1 cellular context compared by ENCODE assay signal in the genomic region with DNA sequence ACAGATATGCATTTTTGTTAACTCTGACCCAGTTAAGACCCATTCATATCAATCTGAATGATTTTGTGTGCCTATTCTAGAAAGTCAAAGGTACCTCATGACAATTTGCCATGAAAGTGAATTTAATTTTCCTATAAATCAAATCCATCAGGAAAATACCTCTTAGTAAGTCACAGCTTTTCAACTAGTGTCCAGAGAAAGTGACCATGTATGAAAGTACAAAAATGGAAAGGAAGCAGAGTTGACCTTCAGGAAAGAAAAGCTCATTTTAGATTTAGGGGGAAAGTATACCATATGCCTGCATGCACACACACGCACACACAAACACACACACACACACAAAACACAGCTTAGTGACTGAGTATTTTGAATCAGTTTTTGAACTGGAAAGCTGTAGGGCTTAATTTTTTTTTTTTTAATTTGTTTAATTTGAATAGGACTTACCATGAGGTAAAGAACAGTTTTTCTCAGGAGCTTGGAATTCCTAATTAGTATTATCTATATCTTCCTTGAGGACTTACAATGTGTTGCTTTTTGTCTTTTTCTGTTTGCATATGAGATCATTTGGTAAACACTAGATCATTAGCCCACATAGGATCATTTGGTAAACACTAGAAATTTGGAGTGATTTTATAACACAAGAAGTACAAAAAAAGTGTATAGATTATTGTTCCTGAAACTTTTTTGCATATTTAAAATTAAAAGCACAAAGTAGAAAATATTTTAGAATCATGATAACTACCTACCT.
TF ChIP-seq lines count a peak whose summit lies in the region.

No MANE protein-coding gene starts in this region.

TF ChIP-seq in GM23338, 12 proteins besides CTCF, POLR2A, EP300 and RAD21 (continued from another document):
- TF ChIP-seq ZNF462 (CRISPR knock-in tag; IDR thresholded peaks at IDR 0.05): no peak
- no peak for TF ChIP-seq STAT1 (IDR thresholded peaks at IDR 0.05; ENCODE audit: unreplicated experiment)
- TF ChIP-seq ZNF331 (CRISPR knock-in tag; IDR thresholded peaks at IDR 0.05; ENCODE audit: low read depth): no peak
- TF ChIP-seq JUNB (IDR thresholded peaks at IDR 0.05; ENCODE audit: unreplicated experiment): no peak
- TF ChIP-seq, protein P1, sequence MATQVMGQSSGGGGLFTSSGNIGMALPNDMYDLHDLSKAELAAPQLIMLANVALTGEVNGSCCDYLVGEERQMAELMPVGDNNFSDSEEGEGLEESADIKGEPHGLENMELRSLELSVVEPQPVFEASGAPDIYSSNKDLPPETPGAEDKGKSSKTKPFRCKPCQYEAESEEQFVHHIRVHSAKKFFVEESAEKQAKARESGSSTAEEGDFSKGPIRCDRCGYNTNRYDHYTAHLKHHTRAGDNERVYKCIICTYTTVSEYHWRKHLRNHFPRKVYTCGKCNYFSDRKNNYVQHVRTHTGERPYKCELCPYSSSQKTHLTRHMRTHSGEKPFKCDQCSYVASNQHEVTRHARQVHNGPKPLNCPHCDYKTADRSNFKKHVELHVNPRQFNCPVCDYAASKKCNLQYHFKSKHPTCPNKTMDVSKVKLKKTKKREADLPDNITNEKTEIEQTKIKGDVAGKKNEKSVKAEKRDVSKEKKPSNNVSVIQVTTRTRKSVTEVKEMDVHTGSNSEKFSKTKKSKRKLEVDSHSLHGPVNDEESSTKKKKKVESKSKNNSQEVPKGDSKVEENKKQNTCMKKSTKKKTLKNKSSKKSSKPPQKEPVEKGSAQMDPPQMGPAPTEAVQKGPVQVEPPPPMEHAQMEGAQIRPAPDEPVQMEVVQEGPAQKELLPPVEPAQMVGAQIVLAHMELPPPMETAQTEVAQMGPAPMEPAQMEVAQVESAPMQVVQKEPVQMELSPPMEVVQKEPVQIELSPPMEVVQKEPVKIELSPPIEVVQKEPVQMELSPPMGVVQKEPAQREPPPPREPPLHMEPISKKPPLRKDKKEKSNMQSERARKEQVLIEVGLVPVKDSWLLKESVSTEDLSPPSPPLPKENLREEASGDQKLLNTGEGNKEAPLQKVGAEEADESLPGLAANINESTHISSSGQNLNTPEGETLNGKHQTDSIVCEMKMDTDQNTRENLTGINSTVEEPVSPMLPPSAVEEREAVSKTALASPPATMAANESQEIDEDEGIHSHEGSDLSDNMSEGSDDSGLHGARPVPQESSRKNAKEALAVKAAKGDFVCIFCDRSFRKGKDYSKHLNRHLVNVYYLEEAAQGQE (IDR thresholded peaks at IDR 0.05; ENCODE audit: unreplicated experiment): no peak
- TF ChIP-seq CREB1 (CRISPR knock-in tag; IDR thresholded peaks at IDR 0.05; ENCODE audit: low read depth): no peak
TF ChIP-seq in GM23338: peak in this region for 0.
